1 cellular context compared by ENCODE assay signal in genomic region chr19:48842744-48843162, GRCh38.
TF ChIP-seq lines count a peak whose summit lies in the region.

No MANE protein-coding gene starts in this region.

TF ChIP-seq in A549, 52 proteins besides CTCF, POLR2A, EP300 and RAD21:
- TF ChIP-seq JUNB (IDR thresholded peaks at IDR 0.05) (no peak), SMC3 (IDR thresholded peaks at IDR 0.05) (peak; percentile 94), EHMT2 (IDR thresholded peaks at IDR 0.05; ENCODE audit: low read depth) (no peak), SREBF2 (IDR thresholded peaks at IDR 0.05) (no peak)
TF ChIP-seq in A549: peak in this region for 1.
